Comparison of ENCODE assay signal across 7 cellular contexts in the genomic region with DNA sequence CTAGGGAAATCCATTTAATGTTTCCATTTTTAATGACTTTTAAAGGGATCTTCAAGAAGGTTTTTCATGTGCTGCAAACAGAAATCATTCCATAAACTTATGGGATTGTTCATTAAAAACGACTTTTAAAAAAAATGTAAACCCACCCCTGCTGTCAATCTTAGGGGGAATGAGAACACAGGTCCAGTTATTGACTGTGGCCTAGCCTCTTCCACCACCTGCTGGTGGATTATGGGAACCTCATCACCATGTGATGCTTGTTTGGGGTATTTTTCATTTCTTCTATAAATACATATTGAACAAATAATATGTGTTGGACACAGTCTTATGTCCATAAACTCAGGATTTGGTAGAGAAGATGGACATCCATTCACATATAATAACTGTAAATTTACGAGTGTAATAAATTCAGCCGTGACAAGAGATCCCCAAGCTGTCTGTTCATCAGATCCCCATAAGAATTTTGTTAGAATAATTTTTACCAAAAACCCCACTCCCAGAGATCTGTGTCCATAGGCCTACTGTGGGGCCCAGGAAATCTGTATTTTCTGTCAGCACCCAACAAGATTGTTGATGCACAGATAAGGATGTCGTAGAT. TPM values are rescaled to one million over a fixed set of nuclear protein-coding genes. Genes with fewer than 3 reads are reported as not detected.
DNase-seq lines count a peak whose midpoint lies in the region; ATAC-seq, FAIRE-seq and TF ChIP-seq lines count a peak whose summit lies in the region.

No MANE protein-coding gene starts in this region.

- no peaks in the 10 kb centered on the region for H3K23me2 ChIP-seq in H1 (ENCODE audit: low read depth, low read length)

- no peaks in the 10 kb centered on the region for H3K9me2 ChIP-seq in Loucy (replicated peaks; ENCODE audit: low read depth, low read length)

- peak; percentile 98 to 99 for TF ChIP-seq RAD21 in H1 (IDR thresholded peaks at IDR 0.05 in 1 of 2, conservative IDR thresholded peaks at IDR 0.05 in 1 of 2; ENCODE audit: low read depth in 2 of 2, low read length in 2 of 2)

- H2BK5ac ChIP-seq in H1 (ENCODE audit: low read depth, low read length) (no peak overlapping the region), mesendoderm (ENCODE audit: low read length) (no peak overlapping the region)

- peak; percentile 79; the same call in 2 of the 3 replicates for ATAC-seq in SK-N-SH treated with all-trans-retinoic acid at 6 μM for 48 hours
- ATAC-seq in thoracic aorta (ENCODE audit: insufficient number of reproducible peaks, low FRiP score, low read depth) = no peak
- no peak for ATAC-seq in GM18511 (IDR thresholded peaks at IDR 0.05; ENCODE audit: unreplicated experiment)

- CTCF ChIA-PET in H1 (lab: Charles Lee; ENCODE audit: partially characterized antibody) = interaction anchor here (0.6 to 3.4 kb wide), 22 partner anchors 9 to 307 kb away, joined by 3 to 16 read pairs (median 4); no protein-coding TSS in a partner anchor

- H4K20me1 ChIP-seq in Loucy (ENCODE audit: insufficient read depth, low read length, poor library complexity, severe bottlenecking) (no peaks in the 10 kb centered on the region), H1 (replicated peaks in 1 of 2; ENCODE audit: control insufficient read depth in 1 of 2, insufficient read depth in 2 of 2, low read length in 2 of 2) (no peaks in the 10 kb centered on the region)

- H3K9me3 ChIP-seq in Loucy (ENCODE audit: insufficient read depth, low read depth, low read length) = no peaks in the 10 kb centered on the region
- H3K9me3 ChIP-seq in H1 (ENCODE audit: insufficient read depth in 2 of 2, low read depth in 1 of 2, low read length in 1 of 2) = no peaks in the 10 kb centered on the region
- no peaks in the 10 kb centered on the region for H3K9me3 ChIP-seq in thoracic aorta

- H3K27me3 ChIP-seq in Loucy (ENCODE audit: insufficient read depth, low read length, poor library complexity, severe bottlenecking) (no peaks in the 10 kb centered on the region), H1 (replicated peaks in 1 of 4; ENCODE audit: control insufficient read depth in 3 of 4, extremely low read depth in 1 of 4, insufficient read depth in 3 of 4, low read length in 3 of 4) (no peaks in the 10 kb centered on the region), mesendoderm (ENCODE audit: insufficient read depth, low read length, poor library complexity) (no peaks in the 10 kb centered on the region), thoracic aorta (replicated peaks; ENCODE audit: insufficient read depth) (no peaks in the 10 kb centered on the region)

- H4K91ac ChIP-seq in H1 (replicated peaks; ENCODE audit: insufficient read length, low read length) = no peak overlapping the region

- H3K36me3 ChIP-seq in Loucy (ENCODE audit: insufficient read depth, low read length) = no peaks in the 10 kb centered on the region
- no peaks in the 10 kb centered on the region for H3K36me3 ChIP-seq in H1 (ENCODE audit: control insufficient read depth in 2 of 4, insufficient read depth in 4 of 4, low read length in 3 of 4)
- no peaks in the 10 kb centered on the region for H3K36me3 ChIP-seq in mesendoderm (ENCODE audit: control insufficient read depth, insufficient read depth, low read length)
- no peaks in the 10 kb centered on the region for H3K36me3 ChIP-seq in thoracic aorta

- H4K8ac ChIP-seq in H1 (ENCODE audit: extremely low read depth, insufficient read depth, low read length) = no peak overlapping the region
- no peak overlapping the region for H4K8ac ChIP-seq in mesendoderm (ENCODE audit: low read depth, low read length)

- no peak overlapping the region for H3K4ac ChIP-seq in H1 (replicated peaks; ENCODE audit: insufficient read length, low read depth, low read length)
- H3K4ac ChIP-seq in mesendoderm (ENCODE audit: low read depth, low read length) = no peak overlapping the region

- no peak for TF ChIP-seq POLR2A in H1 (IDR thresholded peaks at IDR 0.05; ENCODE audit: control extremely low read depth in 1 of 2, low read depth in 2 of 2, low read length in 2 of 2)

- no peak overlapping the region for H3K9ac ChIP-seq in Loucy (ENCODE audit: low read depth, low read length, poor library complexity, severe bottlenecking)
- no peak overlapping the region for H3K9ac ChIP-seq in H1 (replicated peaks in 1 of 4; ENCODE audit: extremely low read depth in 1 of 4, low read depth in 3 of 4, low read length in 3 of 4)
- no peak overlapping the region for H3K9ac ChIP-seq in mesendoderm (ENCODE audit: low read length)

- 44% methylated on average over 4 of the region's 4 CpGs; no CpG with 5 or more reads in 1 of the 2 experiments for WGBS in H1 (ENCODE audit: extremely low coverage in 1 of 2, insufficient coverage in 1 of 2, insufficient read length in 1 of 2, insufficient replicate concordance in 2 of 2, low coverage in 1 of 2, low lambda C conversion rate in 2 of 2, missing lambda C conversion rate in 1 of 2), 2 experiments
- no CpG with 5 or more reads among the region's 4 CpGs for WGBS in mesendoderm (ENCODE audit: extremely low coverage, insufficient coverage, low lambda C conversion rate)

- H4K5ac ChIP-seq in H1 (ENCODE audit: insufficient read length, low read depth, low read length) (no peak overlapping the region), mesendoderm (ENCODE audit: low read length) (no peak overlapping the region)

- no peak overlapping the region for H2BK20ac ChIP-seq in H1 (ENCODE audit: low read length)

- no peak overlapping the region for H2BK120ac ChIP-seq in H1 (replicated peaks; ENCODE audit: low read depth, low read length)
- H2BK120ac ChIP-seq in mesendoderm (ENCODE audit: low read depth, low read length) = no peak overlapping the region

- peak; percentile 85 for FAIRE-seq in H1 (lab: Jason Lieb, UNC)

- no peak overlapping the region for H2AFZ ChIP-seq in Loucy (ENCODE audit: low read length)
- H2AFZ ChIP-seq in H1 (ENCODE audit: low read length) = no peak overlapping the region

- no peaks in the 10 kb centered on the region for H3F3A ChIP-seq in Loucy (ENCODE audit: low read depth)

- POLR2A ChIA-PET in H1 (lab: Charles Lee; ENCODE audit: partially characterized antibody) = no interaction called here

- H3K79me2 ChIP-seq in Loucy (ENCODE audit: insufficient read depth, low read length) (no peaks in the 10 kb centered on the region), H1 (ENCODE audit: control insufficient read depth in 1 of 2, insufficient read depth in 2 of 2, low read length in 2 of 2) (no peaks in the 10 kb centered on the region), mesendoderm (ENCODE audit: control insufficient read depth, insufficient read depth, low read length) (no peaks in the 10 kb centered on the region)

- no peaks in the 10 kb centered on the region for H3K4me1 ChIP-seq in Loucy (ENCODE audit: insufficient read depth, low read length, poor library complexity, severe bottlenecking)
- no peaks in the 10 kb centered on the region for H3K4me1 ChIP-seq in H1 (replicated peaks in 1 of 4; ENCODE audit: control insufficient read depth in 3 of 4, insufficient read depth in 4 of 4, low read length in 3 of 4)
- H3K4me1 ChIP-seq in mesendoderm (ENCODE audit: control insufficient read depth, low read depth, low read length) = no peaks in the 10 kb centered on the region
- H3K4me1 ChIP-seq in thoracic aorta (ENCODE audit: control insufficient read depth in 1 of 2, low read depth in 2 of 2) = peaks cover 0 to 10% of the 10 kb centered on the region in 2 donors

- in situ Hi-C loops in G401 (cut with HindIII; ENCODE audit: low sequenced_read_pairs) = no loop called here

- H3K23ac ChIP-seq in H1 (ENCODE audit: insufficient read length) = no peak overlapping the region
- H3K23ac ChIP-seq in mesendoderm (ENCODE audit: low read length) = no peak overlapping the region

- TF ChIP-seq CTCF in Loucy (conservative IDR thresholded peaks at IDR 0.05; ENCODE audit: low read length) (peak; percentile 83), H1 (IDR thresholded peaks at IDR 0.05; ENCODE audit: control extremely low read depth in 1 of 3, insufficient read depth in 1 of 3, low read depth in 1 of 3, low read length in 3 of 3) (peak; percentile 40 to 89 (median 77)), thoracic aorta (IDR thresholded peaks at IDR 0.05) (peak; percentile 92)

- H3K27ac ChIP-seq in H1 (ENCODE audit: low read depth, low read length) = no peak overlapping the region
- no peak overlapping the region for H3K27ac ChIP-seq in mesendoderm (ENCODE audit: low read depth, low read length)
- no peak overlapping the region for H3K27ac ChIP-seq in thoracic aorta

- no peak overlapping the region for H2BK12ac ChIP-seq in H1 (ENCODE audit: low read depth, low read length)

- no peak overlapping the region for H3K14ac ChIP-seq in H1 (ENCODE audit: insufficient read length)

- H2AK5ac ChIP-seq in H1 (ENCODE audit: low read depth, low read length) (no peak overlapping the region), mesendoderm (ENCODE audit: low read length) (no peak overlapping the region)

- H3K4me3 ChIP-seq in Loucy (ENCODE audit: low read length, poor library complexity, severe bottlenecking) (no peak overlapping the region), H1 (ENCODE audit: extremely low read depth in 1 of 4, insufficient read depth in 2 of 4, low read depth in 3 of 4, low read length in 4 of 4) (no peak overlapping the region), mesendoderm (ENCODE audit: low read length) (no peak overlapping the region), thoracic aorta (no peak overlapping the region)

- no peak overlapping the region for H3K56ac ChIP-seq in H1 (replicated peaks; ENCODE audit: insufficient read length, low read depth, low read length)
- H3K56ac ChIP-seq in mesendoderm (ENCODE audit: low read length) = no peak overlapping the region

- H3K18ac ChIP-seq in H1 (ENCODE audit: extremely low read depth, low read length) = no peak overlapping the region
- no peak overlapping the region for H3K18ac ChIP-seq in mesendoderm (ENCODE audit: low read length)

- H2BK15ac ChIP-seq in H1 (ENCODE audit: low read length) (no peak overlapping the region), mesendoderm (replicated peaks; ENCODE audit: low read depth) (no peak overlapping the region)

- no peak for TF ChIP-seq EP300 in H1 (IDR thresholded peaks at IDR 0.05; ENCODE audit: borderline replicate concordance in 1 of 2, low read depth in 2 of 2, low read length in 2 of 2)

- H3K4me2 ChIP-seq in Loucy (ENCODE audit: low read depth, low read length, poor library complexity, severe bottlenecking) (no peak overlapping the region), H1 (ENCODE audit: insufficient read depth in 1 of 2, low read depth in 2 of 2, low read length in 2 of 2) (no peak overlapping the region), mesendoderm (ENCODE audit: low read length) (no peak overlapping the region)

- peak; percentile 52 for DNase-seq in G401 (ENCODE audit: low spot score)
- DNase-seq in H1 (ENCODE audit: low read depth in 1 of 2, low spot score in 2 of 2) = peak in 1 of 2 experiments; percentile 2
- DNase-seq in mesendoderm = peak; percentile 53
- DNase-seq in thoracic aorta (ENCODE audit: low spot score) = no peak

- H3K79me1 ChIP-seq in H1 (ENCODE audit: low read depth, low read length) (no peaks in the 10 kb centered on the region), mesendoderm (ENCODE audit: low read length) (no peaks in the 10 kb centered on the region)

RNA-seq across cellular contexts. Expression of gene TMC5, which starts 42.0 kb away (rescaled TPM):
- total RNA-seq in G401 (2014; rRNA removed; shearing (Covaris generic)) = not detected in 2 replicates
- total RNA-seq in H1 (2021; fragmentation: NEBNext Ultra II Directional; extraction: Animal tissue kit (Norgen Biotek cat#: 25700)) = 1.8 and 3.9 TPM in 2 replicates
- polyA plus RNA-seq in H1 (2011; rRNA removed) = 1.1 and 1.6 TPM in 2 replicates
- 1.1 TPM for polyA plus RNA-seq in H1 (2011; cell fraction: cytosol; rRNA removed)
- polyA plus RNA-seq in H1 (2011; cell fraction: nucleus; rRNA removed) = 1.5 TPM
- polyA plus RNA-seq in H1 (2012, experiment 1 of 2) = 0.95 to 2.5 TPM (median 1.8 TPM) in 4 replicates
- polyA plus RNA-seq in H1 (2012, experiment 2 of 2) = 0.20 TPM
- polyA plus RNA-seq in H1 (2013, experiment 1 of 2) = 3.9 TPM
- 5.4 TPM for polyA plus RNA-seq in H1 (2013, experiment 2 of 2)
- 2.7 and 3.3 TPM in 2 replicates for polyA minus RNA-seq in H1 (2011; rRNA and poly(A)+ RNA removed)
- polyA minus RNA-seq in H1 (2011; cell fraction: cytosol; rRNA and poly(A)+ RNA removed) = 0.88 TPM
- polyA minus RNA-seq in H1 (2011; cell fraction: nucleus; rRNA and poly(A)+ RNA removed) = 1.4 TPM
- 4.5 TPM for polyA plus RNA-seq in mesendoderm (2013, experiment 1 of 2)
- polyA plus RNA-seq in mesendoderm (2013, experiment 2 of 2) = 4.1 TPM
- total RNA-seq in thoracic aorta = under 1 TPM in 1 of 2 donors, not detected in 1; 0.71 TPM
